8 cellular contexts compared by ENCODE assay signal in genomic region chr10:89207181-89207800, GRCh38. TPM values are rescaled to one million over a fixed set of nuclear protein-coding genes. Genes with fewer than 3 reads are reported as not detected.
A peak's percentile ranks its signal among the peaks of the same experiment; 100 is the strongest.
DNase-seq lines count a peak whose midpoint lies in the region; TF ChIP-seq lines count a peak whose summit lies in the region.

Gene CH25H, minus strand, starts transcription at chr10:89207317. Its CDS starts 25 bp downstream, at chr10:89207292.

- H3K27me3 ChIP-seq in OCI-LY3 (ENCODE audit: low read depth, low read length): 0 out of 2 replicates have a peak, but pooled peaks cover 5% of the 10 kb centered on the region
- H3K27me3 ChIP-seq in neuron (ENCODE audit: insufficient read depth, low read length): peaks cover 71% of the 10 kb centered on the region
- peaks cover 12% of the 10 kb centered on the region for H3K27me3 ChIP-seq in thymus (ENCODE audit: control insufficient read depth, insufficient read depth)

- H3K79me2 ChIP-seq in OCI-LY3 (ENCODE audit: low read length): no peaks in the 10 kb centered on the region

- H3K9me3 ChIP-seq in OCI-LY3 (ENCODE audit: insufficient read depth, low read length) (no peaks in the 10 kb centered on the region), neuron (ENCODE audit: low read length) (no peaks in the 10 kb centered on the region), thymus (ENCODE audit: control insufficient read depth) (no peaks in the 10 kb centered on the region)

- H2AFZ ChIP-seq in OCI-LY3 (ENCODE audit: low read depth, low read length): peak within 1 kb of the TSS; percentile 5; the same call in 1 of the 2 replicates
- H2AFZ ChIP-seq in neuron (ENCODE audit: low read depth, low read length): peak within 1 kb of the TSS; percentile 74

- H3K27ac Mint-ChIP-seq in activated naive CD8-positive, alpha-beta T cell treated with anti-CD3 and anti-CD28 coated beads for 36 hours: no peak within 1 kb of the TSS
- peak within 1 kb of the TSS; percentile 28 for H3K27ac Mint-ChIP-seq in glutamatergic neuron (ENCODE audit: unreplicated experiment)

- H4K20me1 ChIP-seq in OCI-LY3 (ENCODE audit: insufficient read depth, low read length): no peaks in the 10 kb centered on the region

- TF ChIP-seq CTCF in OCI-LY3 (IDR thresholded peaks at IDR 0.05; ENCODE audit: low read depth, low read length) (no peak), glutamatergic neuron (IDR thresholded peaks at IDR 0.05; ENCODE audit: partially characterized antibody, unreplicated experiment) (no peak)

- H3K9ac ChIP-seq in OCI-LY3 (ENCODE audit: low read length): no peak within 1 kb of the TSS

- H3K4me1 ChIP-seq in OCI-LY3 (ENCODE audit: low read length): peaks cover 45% of the 10 kb centered on the region
- H3K4me1 ChIP-seq in neuron (ENCODE audit: insufficient read depth, low read length): peaks cover 16% of the 10 kb centered on the region
- H3K4me1 ChIP-seq in thymus (ENCODE audit: control insufficient read depth, insufficient read depth, low read length): peaks cover 10% of the 10 kb centered on the region

- under 1% methylated on average over 28 of the region's 28 CpGs for WGBS in thymus

- peak within 1 kb of the TSS; percentile 72 for H3K4me3 Mint-ChIP-seq in activated naive CD8-positive, alpha-beta T cell treated with anti-CD3 and anti-CD28 coated beads for 36 hours
- H3K4me3 Mint-ChIP-seq in glutamatergic neuron (ENCODE audit: unreplicated experiment): peak within 1 kb of the TSS; percentile 92

- DNase-seq in activated CD8-positive, alpha-beta memory T cell treated with anti-CD3 and anti-CD28 coated beads, Interleukin-2, amount 50 U/mL, for 4 hours: peak; percentile 51
- no peak for DNase-seq in activated CD8-positive, alpha-beta memory T cell treated with anti-CD3 and anti-CD28 coated beads, Interleukin-2, amount 50 U/mL, for 48 hours
- DNase-seq in activated naive CD8-positive, alpha-beta T cell treated with anti-CD3 and anti-CD28 coated beads for 36 hours: peak; percentile 55
- peak; percentile 79 for DNase-seq in glutamatergic neuron
- DNase-seq in HT-29 (ENCODE audit: low spot score): no peak

- H3K27me3 Mint-ChIP-seq in activated naive CD8-positive, alpha-beta T cell treated with anti-CD3 and anti-CD28 coated beads for 36 hours: peaks cover 32% of the 10 kb centered on the region
- peaks cover 8% of the 10 kb centered on the region for H3K27me3 Mint-ChIP-seq in glutamatergic neuron (ENCODE audit: unreplicated experiment)

- no peaks in the 10 kb centered on the region for H3K36me3 Mint-ChIP-seq in activated naive CD8-positive, alpha-beta T cell treated with anti-CD3 and anti-CD28 coated beads for 36 hours
- H3K36me3 Mint-ChIP-seq in glutamatergic neuron (ENCODE audit: unreplicated experiment): no peaks in the 10 kb centered on the region

- peaks cover 17% of the 10 kb centered on the region for H3K4me1 Mint-ChIP-seq in activated naive CD8-positive, alpha-beta T cell treated with anti-CD3 and anti-CD28 coated beads for 36 hours
- H3K4me1 Mint-ChIP-seq in glutamatergic neuron (ENCODE audit: low read depth, unreplicated experiment): peaks cover 4% of the 10 kb centered on the region

- peak within 1 kb of the TSS; percentile 55 for H3K4me2 ChIP-seq in OCI-LY3 (ENCODE audit: low read length)

- no peaks in the 10 kb centered on the region for H3K9me3 Mint-ChIP-seq in activated naive CD8-positive, alpha-beta T cell treated with anti-CD3 and anti-CD28 coated beads for 36 hours
- peaks cover 4% of the 10 kb centered on the region for H3K9me3 Mint-ChIP-seq in glutamatergic neuron (ENCODE audit: unreplicated experiment)

- peak within 1 kb of the TSS; percentile 58 for H3K4me3 ChIP-seq in OCI-LY3 (ENCODE audit: low read length)
- H3K4me3 ChIP-seq in neuron (ENCODE audit: low read length): peak within 1 kb of the TSS; percentile 33
- peak within 1 kb of the TSS; percentile 55 for H3K4me3 ChIP-seq in thymus (ENCODE audit: low read length)

- no peaks in the 10 kb centered on the region for H3K36me3 ChIP-seq in OCI-LY3 (replicated peaks; ENCODE audit: low read depth, low read length)
- H3K36me3 ChIP-seq in neuron (ENCODE audit: insufficient read depth, low read length): no peaks in the 10 kb centered on the region
- H3K36me3 ChIP-seq in thymus (ENCODE audit: control insufficient read depth, insufficient read depth): no peaks in the 10 kb centered on the region

- H3K27ac ChIP-seq in OCI-LY3 (ENCODE audit: low read length) (no peak within 1 kb of the TSS), thymus (ENCODE audit: low read depth) (peak within 1 kb of the TSS; percentile 72)

RNA-seq across cellular contexts. Expression of gene CH25H, which starts in this region (rescaled TPM):
- under 1 TPM; 0.16 to 0.21 TPM for total RNA-seq in activated naive CD8-positive, alpha-beta T cell treated with anti-CD3 and anti-CD28 coated beads for 36 hours
- 0.25 TPM for total RNA-seq in glutamatergic neuron (ENCODE audit: unreplicated experiment)
- polyA plus RNA-seq in thymus: 23.8 TPM
- not detected in 2 replicates for total RNA-seq in HT-29 (2014; rRNA removed; shearing (Covaris generic))

Comparison
In these comparisons a context has a peak if more than half of its experiments do, and no peak if none do; other contexts are left out.
1. Peak in DNase-seq in activated naive CD8-positive, alpha-beta T cell treated with anti-CD3 and anti-CD28 coated beads for 36 hours; RNA of the gene not detected or under 1 TPM.
2. Peak in DNase-seq in glutamatergic neuron; RNA of the gene not detected or under 1 TPM.